In genomic region chr12:93784339-93785086, GRCh38 we compare ENCODE assay signal across 8 cellular contexts.
DNase-seq lines count a peak whose midpoint lies in the region; TF ChIP-seq lines count a peak whose summit lies in the region.

No MANE protein-coding gene starts in this region.

- H3K9ac ChIP-seq in smooth muscle cell (ENCODE audit: low read depth): peak overlapping the region; percentile 70

- H3K79me2 ChIP-seq in smooth muscle cell (ENCODE audit: low read depth): no peaks in the 10 kb centered on the region

- H3K4me3 ChIP-seq in adrenal gland: peak overlapping the region in 1 of 4 donors; percentile 21
- no peak overlapping the region for H3K4me3 ChIP-seq in smooth muscle cell

- no peaks in the 10 kb centered on the region for H3K36me3 ChIP-seq in adrenal gland (replicated peaks in 1 of 2)
- H3K36me3 ChIP-seq in smooth muscle cell (ENCODE audit: low read depth): no peaks in the 10 kb centered on the region

- peak overlapping the region; percentile 75 for H3K4me2 ChIP-seq in smooth muscle cell

- TF ChIP-seq CTCF in adrenal gland (IDR thresholded peaks at IDR 0.05): no peak
- TF ChIP-seq CTCF in smooth muscle cell (IDR thresholded peaks at IDR 0.05; ENCODE audit: borderline replicate concordance, insufficient read depth, poor library complexity, severe bottlenecking): no peak

- H3K4me3 Mint-ChIP-seq in immature natural killer cell: peak overlapping the region in 4 of 5 donors; percentile 2 to 71 (median 36)

- H3K27me3 ChIP-seq in adrenal gland (no peaks in the 10 kb centered on the region), smooth muscle cell (ENCODE audit: low read depth) (no peaks in the 10 kb centered on the region)

- H3K9me3 ChIP-seq in adrenal gland (replicated peaks in 1 of 3): no peaks in the 10 kb centered on the region
- no peaks in the 10 kb centered on the region for H3K9me3 ChIP-seq in smooth muscle cell (replicated peaks; ENCODE audit: low read depth)

- peak overlapping the region; percentile 65 to 95 (median 80) for H3K27ac Mint-ChIP-seq in immature natural killer cell

- peak overlapping the region; percentile 74 to 97 (median 87) for H3K27ac ChIP-seq in adrenal gland
- H3K27ac ChIP-seq in smooth muscle cell (ENCODE audit: low read depth): peak overlapping the region; percentile 96

- H3K36me3 Mint-ChIP-seq in immature natural killer cell: peaks cover 0 to 4% (median 3%) of the 10 kb centered on the region in 3 donors

- H3F3A ChIP-seq in smooth muscle cell (ENCODE audit: low read depth): peaks cover 22% of the 10 kb centered on the region

- H3K4me1 ChIP-seq in adrenal gland (replicated peaks in 1 of 2) (peaks cover 25 to 39% of the 10 kb centered on the region in 2 donors), smooth muscle cell (ENCODE audit: low read depth) (peaks cover 25% of the 10 kb centered on the region)

- WGBS in adrenal gland, 4 donors: 6 to 13% (median 10%) methylated on average over 9 of the region's 9 CpGs
- WGBS in smooth muscle cell (ENCODE audit: low lambda C conversion rate): 31% methylated on average over 9 of the region's 9 CpGs

- peaks cover 31 to 41% of the 10 kb centered on the region in 2 donors for H3K4me1 Mint-ChIP-seq in immature natural killer cell

- H3K9me3 Mint-ChIP-seq in immature natural killer cell: no peaks in the 10 kb centered on the region

- peak in 1 of 2 donors; percentile 64 for TF ChIP-seq POLR2A in adrenal gland (IDR thresholded peaks at IDR 0.05)

- no peaks in the 10 kb centered on the region for H4K20me1 ChIP-seq in smooth muscle cell (ENCODE audit: low read depth)

- H2AFZ ChIP-seq in smooth muscle cell (ENCODE audit: low read depth): peak overlapping the region; percentile 17

- peak; percentile 76 for DNase-seq in DMS 273 (lab: John Stamatoyannopoulos, UW; ENCODE audit: unreplicated experiment)
- peak; percentile 62 for DNase-seq in NCI-H446 treated with DMSO at 0.1 percent for 48 hours (lab: John Stamatoyannopoulos, UW)
- DNase-seq in adrenal gland: peak; percentile 73 to 95 (median 81)
- no peak for DNase-seq in immature natural killer cell
- no peak for DNase-seq in smooth muscle cell (lab: John Stamatoyannopoulos, UW; ENCODE audit: unreplicated experiment)
- no peak for DNase-seq in GM19240 (ENCODE audit: insufficient read length, low spot score)
- no peak for DNase-seq in effector CD8-positive, alpha-beta T cell (lab: John Stamatoyannopoulos, UW)
- no peak for DNase-seq in mesenteric fat pad (ENCODE audit: low spot score)

- intact Hi-C loops in adrenal gland (cut with DNase I): no loop called here

- peaks cover 0 to 2% (median 0%) of the 10 kb centered on the region in 3 donors for H3K27me3 Mint-ChIP-seq in immature natural killer cell (ENCODE audit: low read depth in 3 of 3)

Comparison
In these comparisons a context has a peak if more than half of its experiments do, and no peak if none do; other contexts are left out.
1. DNase-seq: peak in DMS 273 (single experiment), NCI-H446 treated with DMSO at 0.1 percent for 48 hours (single experiment) and adrenal gland (7 of 7); none in immature natural killer cell (0 of 3), smooth muscle cell (single experiment), GM19240 (single experiment), effector CD8-positive, alpha-beta T cell (single experiment) and mesenteric fat pad (single experiment).